Comparison of ENCODE assay signal across 1 cellular context in genomic region chr1:112803906-112804762, GRCh38.
TF ChIP-seq lines count a peak whose summit lies in the region.

No MANE protein-coding gene starts in this region.

TF ChIP-seq in K562, 482 proteins besides CTCF, POLR2A, EP300 and RAD21 (continued from another document and continues in another):
- TF ChIP-seq ZNF407 (IDR thresholded peaks at IDR 0.05; ENCODE audit: low read depth) (no peak), THRAP3 (IDR thresholded peaks at IDR 0.05; ENCODE audit: borderline replicate concordance) (no peak), MAX (CRISPR knock-in tag; IDR thresholded peaks at IDR 0.05) (no peak), E2F1 (CRISPR knock-in tag; IDR thresholded peaks at IDR 0.05) (no peak), ZSCAN32 (CRISPR knock-in tag; IDR thresholded peaks at IDR 0.05) (no peak), ZFP36 (IDR thresholded peaks at IDR 0.05; ENCODE audit: low read depth, low read length, partially characterized antibody) (no peak), IRF2 (CRISPR knock-in tag; IDR thresholded peaks at IDR 0.05) (no peak), ZNF239 (CRISPR knock-in tag; IDR thresholded peaks at IDR 0.05) (no peak), CLOCK (CRISPR knock-in tag; IDR thresholded peaks at IDR 0.05; ENCODE audit: borderline replicate concordance) (no peak), ZNF134 (CRISPR knock-in tag; conservative IDR thresholded peaks at IDR 0.05) (no peak), HDAC2 (IDR thresholded peaks at IDR 0.05) (no peak), ELF4 (CRISPR knock-in tag; IDR thresholded peaks at IDR 0.05) (no peak), PHF21A (IDR thresholded peaks at IDR 0.05; ENCODE audit: borderline replicate concordance, low read depth) (peak; percentile 15; the same call in 1 of the 2 replicates), HNRNPH1 (optimal IDR thresholded peaks at IDR 0.05; ENCODE audit: low read depth, low read length) (no peak), NFIC (IDR thresholded peaks at IDR 0.05) (no peak), JUND (IDR thresholded peaks at IDR 0.05; ENCODE audit: borderline replicate concordance, low read depth, low read length) (peak; percentile 51; the same call in 1 of the 2 replicates), JUND (tag; IDR thresholded peaks at IDR 0.05; ENCODE audit: borderline replicate concordance, low read depth, low read length) (no peak; the same call in 2 of the 3 replicates), NR0B1 (IDR thresholded peaks at IDR 0.05; ENCODE audit: partially characterized antibody) (no peak), TEAD2 (tag; IDR thresholded peaks at IDR 0.05) (peak; percentile 40; the same call in 1 of the 2 replicates), PTTG1 (tag; IDR thresholded peaks at IDR 0.05; ENCODE audit: low read depth) (no peak), ZC3H4 (CRISPR knock-in tag; IDR thresholded peaks at IDR 0.05; ENCODE audit: borderline replicate concordance) (no peak), MCM3 (IDR thresholded peaks at IDR 0.05) (no peak), ETV1 (tag; conservative IDR thresholded peaks at IDR 0.05; ENCODE audit: low read depth) (no peak), RBM17 (IDR thresholded peaks at IDR 0.05; ENCODE audit: borderline replicate concordance, low read depth, low read length) (no peak), MLX (CRISPR knock-in tag; conservative IDR thresholded peaks at IDR 0.05) (no peak), TSC22D4 (tag; IDR thresholded peaks at IDR 0.05) (no peak), ATF3 (IDR thresholded peaks at IDR 0.05) (no peak), ATF3 (CRISPR knock-in tag; conservative IDR thresholded peaks at IDR 0.05) (no peak), FOXA3 (CRISPR knock-in tag; conservative IDR thresholded peaks at IDR 0.05 in 1 of 2, IDR thresholded peaks at IDR 0.05 in 1 of 2) (no peak), BMI1 (IDR thresholded peaks at IDR 0.05; ENCODE audit: low read length) (no peak), YBX1 (IDR thresholded peaks at IDR 0.05) (no peak), FOXP4 (CRISPR knock-in tag; IDR thresholded peaks at IDR 0.05; ENCODE audit: borderline replicate concordance) (no peak), THAP7 (CRISPR knock-in tag; IDR thresholded peaks at IDR 0.05) (no peak), SMC3 (conservative IDR thresholded peaks at IDR 0.05; ENCODE audit: insufficient read depth, low read depth, low read length) (peak; percentile 98), SREBF2 (CRISPR knock-in tag; IDR thresholded peaks at IDR 0.05) (no peak), LARP7 (IDR thresholded peaks at IDR 0.05) (no peak), SMAD2 (IDR thresholded peaks at IDR 0.05; ENCODE audit: low read depth, low read length) (no peak), CBX2 (IDR thresholded peaks at IDR 0.05; ENCODE audit: insufficient read depth, low read length, poor library complexity, severe bottlenecking) (no peak), ID3 (CRISPR knock-in tag; IDR thresholded peaks at IDR 0.05) (no peak), ID3 (tag; IDR thresholded peaks at IDR 0.05) (no peak), SAFB (IDR thresholded peaks at IDR 0.05; ENCODE audit: borderline replicate concordance, low read depth, low read length) (no peak), CEBPB (tag; IDR thresholded peaks at IDR 0.05) (no peak), EHMT2 (IDR thresholded peaks at IDR 0.05) (no peak), RCOR1 (IDR thresholded peaks at IDR 0.05; ENCODE audit: borderline replicate concordance in 1 of 2, low read depth in 2 of 2, low read length in 2 of 2) (peak in 1 of 2 experiments; percentile 48; a peak in 1 of 4 replicates), DMBX1 (CRISPR knock-in tag; IDR thresholded peaks at IDR 0.05; ENCODE audit: borderline replicate concordance) (no peak), WHSC1 (IDR thresholded peaks at IDR 0.05; ENCODE audit: low read length) (no peak), ZNF507 (tag; conservative IDR thresholded peaks at IDR 0.05) (no peak), TARDBP (IDR thresholded peaks at IDR 0.05) (no peak)
